22 cellular contexts compared by ENCODE assay signal in genomic region chrX:111543212-111543762, GRCh38. TPM values are rescaled to one million over a fixed set of nuclear protein-coding genes. Genes with fewer than 3 reads are reported as not detected.
"Had no signal": no experiment of that assay in that cellular context is flagged by ENCODE, and none has a peak within 500 bp of the region (broad histone marks: within the 10 kb centered on the region; RNA-seq: fewer than 3 reads in every experiment).

No MANE protein-coding gene starts in this region.

- H3K27ac Mint-ChIP-seq: activated CD4-positive, alpha-beta T cell treated with anti-CD3 and anti-CD28 coated beads, Interleukin-2, amount 10 ng/mL, durations not matched to agents 7 days and 5 days; activated CD8-positive, alpha-beta T cell treated with anti-CD3 and anti-CD28 coated beads, Interleukin-2, amount 10 ng/mL, durations not matched to agents 7 days and 5 days; activated naive CD8-positive, alpha-beta T cell treated with anti-CD3 and anti-CD28 coated beads, Interleukin-2, amount 50 U/mL, for 24 hours; activated T-helper 1 cell treated with anti-CD3 and anti-CD28 coated beads, Interleukin-12 subunit alpha, Interleukin-12 subunit beta, Interleukin-2, Interleukin-4 antibody, amounts not matched to agents 30 ng/mL and 10 ng/mL and 1 ng/mL, durations not matched to agents 14 hours and 24 hours and 36 hours; nephron had no signal

- DNase-seq: activated CD4-positive, alpha-beta T cell treated with anti-CD3 and anti-CD28 coated beads, Interleukin-2, amount 10 ng/mL, durations not matched to agents 7 days and 5 days; activated CD4-positive, CD25-positive, alpha-beta regulatory T cell treated with anti-CD3 and anti-CD28 coated beads, Interleukin-2, amount 50 U/mL, for 72 hours; activated CD8-positive, alpha-beta T cell treated with anti-CD3 and anti-CD28 coated beads, Interleukin-2, amount 10 ng/mL, durations not matched to agents 7 days and 5 days; activated gamma-delta T cell; activated naive CD4-positive, alpha-beta T cell treated with anti-CD3 and anti-CD28 coated beads, Interleukin-2, amount 50 U/mL, for 16 hours; activated naive CD8-positive, alpha-beta T cell treated with anti-CD3 and anti-CD28 coated beads, Interleukin-2, amount 50 U/mL, for 24 hours; body of pancreas; dermis blood vessel endothelial cell; effector CD8-positive, alpha-beta T cell; foreskin melanocyte; hippocampal formation; nucleus accumbens; right cardiac atrium; stimulated activated CD4-positive, alpha-beta T cell treated with anti-CD3 and anti-CD28 coated beads, Interleukin-4, amount 100 ng/mL, for 24 hours; stimulated activated naive CD4-positive, alpha-beta T cell treated with Interleukin-2 at 50 U/mL for 16 hours; T-helper 2 cell; upper lobe of left lung had no signal

- H3K4me3 ChIP-seq: body of pancreas, upper lobe of left lung had no signal

- H3K27me3 Mint-ChIP-seq: activated CD4-positive, alpha-beta T cell treated with anti-CD3 and anti-CD28 coated beads, Interleukin-2, amount 10 ng/mL, durations not matched to agents 7 days and 5 days; activated naive CD8-positive, alpha-beta T cell treated with anti-CD3 and anti-CD28 coated beads, Interleukin-2, amount 50 U/mL, for 24 hours had no signal

- ATAC-seq: activated CD8-positive, alpha-beta T cell treated with anti-CD3 and anti-CD28 coated beads, Interleukin-2, amount 10 ng/mL, durations not matched to agents 7 days and 5 days; activated naive CD8-positive, alpha-beta T cell treated with anti-CD3 and anti-CD28 coated beads, Interleukin-2, amount 50 U/mL, for 24 hours; body of pancreas; right cardiac atrium had no signal

- H3K27me3 ChIP-seq: body of pancreas, upper lobe of left lung had no signal

- H3K9ac ChIP-seq: parathyroid adenoma had no signal

- H3K4me1 ChIP-seq: body of pancreas, parathyroid adenoma, upper lobe of left lung had no signal

- H3K9me3 ChIP-seq: body of pancreas, upper lobe of left lung had no signal

- H3K27ac ChIP-seq: body of pancreas, parathyroid adenoma, upper lobe of left lung had no signal

- H3K9me3 Mint-ChIP-seq: activated CD4-positive, alpha-beta T cell treated with anti-CD3 and anti-CD28 coated beads, Interleukin-2, amount 10 ng/mL, durations not matched to agents 7 days and 5 days; activated naive CD8-positive, alpha-beta T cell treated with anti-CD3 and anti-CD28 coated beads, Interleukin-2, amount 50 U/mL, for 24 hours; activated T-helper 1 cell treated with anti-CD3 and anti-CD28 coated beads, Interleukin-12 subunit alpha, Interleukin-12 subunit beta, Interleukin-2, Interleukin-4 antibody, amounts not matched to agents 30 ng/mL and 10 ng/mL and 1 ng/mL, durations not matched to agents 14 hours and 24 hours and 36 hours; nephron had no signal

- H3K4me3 Mint-ChIP-seq: activated CD4-positive, alpha-beta T cell treated with anti-CD3 and anti-CD28 coated beads, Interleukin-2, amount 10 ng/mL, durations not matched to agents 7 days and 5 days; activated CD8-positive, alpha-beta T cell treated with anti-CD3 and anti-CD28 coated beads, Interleukin-2, amount 10 ng/mL, durations not matched to agents 7 days and 5 days; activated naive CD8-positive, alpha-beta T cell treated with anti-CD3 and anti-CD28 coated beads, Interleukin-2, amount 50 U/mL, for 24 hours; activated T-helper 1 cell treated with anti-CD3 and anti-CD28 coated beads, Interleukin-12 subunit alpha, Interleukin-12 subunit beta, Interleukin-2, Interleukin-4 antibody, amounts not matched to agents 30 ng/mL and 10 ng/mL and 1 ng/mL, durations not matched to agents 14 hours and 24 hours and 36 hours; nephron had no signal

- H3K4me1 Mint-ChIP-seq: activated CD4-positive, alpha-beta T cell treated with anti-CD3 and anti-CD28 coated beads, Interleukin-2, amount 10 ng/mL, durations not matched to agents 7 days and 5 days; activated naive CD8-positive, alpha-beta T cell treated with anti-CD3 and anti-CD28 coated beads, Interleukin-2, amount 50 U/mL, for 24 hours; nephron had no signal

- H3K36me3 ChIP-seq: upper lobe of left lung had no signal

RNA-seq across cellular contexts. Expression of gene SERTM2, which starts 31.8 kb away (rescaled TPM):
- total RNA-seq: activated CD4-positive, alpha-beta T cell treated with anti-CD3 and anti-CD28 coated beads, Interleukin-2, amount 10 ng/mL, durations not matched to agents 7 days and 5 days; activated CD8-positive, alpha-beta T cell treated with anti-CD3 and anti-CD28 coated beads, Interleukin-2, amount 10 ng/mL, durations not matched to agents 7 days and 5 days; activated T-helper 1 cell treated with anti-CD3 and anti-CD28 coated beads, Interleukin-12 subunit alpha, Interleukin-12 subunit beta, Interleukin-2, Interleukin-4 antibody, amounts not matched to agents 30 ng/mL and 10 ng/mL and 1 ng/mL, durations not matched to agents 14 hours and 24 hours and 36 hours; body of pancreas; dermis blood vessel endothelial cell; myocyte; pulmonary artery endothelial cell; right cardiac atrium had no signal
